Comparison of ENCODE assay signal across 29 cellular contexts in genomic region chr15:58235961-58236360, GRCh38.
"Had no signal": no experiment of that assay in that cellular context is flagged by ENCODE, and none has a peak within 500 bp of the region (broad histone marks: within the 10 kb centered on the region; RNA-seq: fewer than 3 reads in every experiment).

No MANE protein-coding gene starts in this region.

- H3K4me3 Mint-ChIP-seq: activated CD4-positive, alpha-beta T cell treated with anti-CD3 and anti-CD28 coated beads, Interleukin-2, amount 10 ng/mL, durations not matched to agents 24 days and 14 days; activated CD8-positive, alpha-beta T cell treated with anti-CD3 and anti-CD28 coated beads for 36 hours; activated naive CD4-positive, alpha-beta T cell treated with anti-CD3 and anti-CD28 coated beads, Interleukin-2, amount 50 U/mL, for 24 hours; activated naive CD8-positive, alpha-beta T cell treated with anti-CD3 and anti-CD28 coated beads, Interleukin-2, amount 10 ng/mL, durations not matched to agents 7 days and 5 days; T-helper 2 cell treated with Interferon-gamma antibody and Interleukin-4, amounts not matched to agents 5 μg/mL and 100 μg/mL, for 36 hours had no signal

- H3K4me1 ChIP-seq: adrenal gland, body of pancreas, Peyer's patch, SJCRH30 had no signal

- FAIRE-seq: astrocyte, TTC549 had no signal

- H3K9me3 ChIP-seq: adrenal gland, body of pancreas, Peyer's patch, SJCRH30 had no signal

- H3K27me3 Mint-ChIP-seq: activated CD8-positive, alpha-beta T cell treated with anti-CD3 and anti-CD28 coated beads for 36 hours; activated naive CD8-positive, alpha-beta T cell treated with anti-CD3 and anti-CD28 coated beads, Interleukin-2, amount 10 ng/mL, durations not matched to agents 7 days and 5 days had no signal

- H3K27ac Mint-ChIP-seq: activated CD4-positive, alpha-beta T cell treated with anti-CD3 and anti-CD28 coated beads, Interleukin-2, amount 10 ng/mL, durations not matched to agents 24 days and 14 days; activated CD8-positive, alpha-beta T cell treated with anti-CD3 and anti-CD28 coated beads for 36 hours; activated naive CD4-positive, alpha-beta T cell treated with anti-CD3 and anti-CD28 coated beads, Interleukin-2, amount 50 U/mL, for 24 hours; activated naive CD8-positive, alpha-beta T cell treated with anti-CD3 and anti-CD28 coated beads, Interleukin-2, amount 10 ng/mL, durations not matched to agents 7 days and 5 days; activated T-helper 2 cell treated with anti-CD3 and anti-CD28 coated beads, Interferon-gamma antibody, Interleukin-2, Interleukin-4, amounts not matched to agents 10 μg/mL and 5 μg/mL and 100 μg/mL, durations not matched to agents 14 hours and 24 hours and 36 hours; T-helper 2 cell treated with Interferon-gamma antibody and Interleukin-4, amounts not matched to agents 5 μg/mL and 100 μg/mL, for 36 hours had no signal

- H3K4me3 ChIP-seq: adrenal gland, body of pancreas, Peyer's patch, SJCRH30, SK-N-MC had no signal

- ATAC-seq: activated CD8-positive, alpha-beta T cell treated with anti-CD3 and anti-CD28 coated beads for 36 hours; body of pancreas had no signal

- H3K27ac ChIP-seq: adrenal gland, body of pancreas, Peyer's patch, SJCRH30, SK-N-MC had no signal

- H3K4me1 Mint-ChIP-seq: activated CD4-positive, alpha-beta T cell treated with anti-CD3 and anti-CD28 coated beads, Interleukin-2, amount 10 ng/mL, durations not matched to agents 24 days and 14 days; activated naive CD4-positive, alpha-beta T cell treated with anti-CD3 and anti-CD28 coated beads, Interleukin-2, amount 50 U/mL, for 24 hours; activated naive CD8-positive, alpha-beta T cell treated with anti-CD3 and anti-CD28 coated beads, Interleukin-2, amount 10 ng/mL, durations not matched to agents 7 days and 5 days had no signal

- DNase-seq: activated CD4-positive, alpha-beta T cell treated with anti-CD3 and anti-CD28 coated beads, Interleukin-2, amount 10 ng/mL, durations not matched to agents 24 days and 14 days; activated CD4-positive, alpha-beta T cell treated with anti-CD3 and anti-CD28 coated beads, Interleukin-2, amount 50 U/mL, for 4 hours; activated CD8-positive, alpha-beta T cell treated with anti-CD3 and anti-CD28 coated beads for 36 hours; activated gamma-delta T cell; activated naive CD4-positive, alpha-beta T cell treated with Interleukin-2 at 50 U/mL for 16 hours; activated naive CD8-positive, alpha-beta T cell treated with anti-CD3 and anti-CD28 coated beads, Interleukin-2, amount 10 ng/mL, durations not matched to agents 7 days and 5 days; activated T-cell treated with anti-CD3 and anti-CD28 coated beads, Interleukin-2, amount 50 U/mL, for 1 hour; adrenal gland; body of pancreas; central memory CD4-positive, alpha-beta T cell; Kasumi-1; KG1; MM.1S; MV-4-11; NCI-H1092; NCI-H1436 treated with DMSO at 0.1 percent for 48 hours; NCI-H1694 treated with DMSO at 0.1 percent for 48 hours; NCI-H2029; NCI-H345; NCI-H524 treated with DMSO at 0.1 percent for 48 hours; Peyer's patch; SHP77; SJCRH30 had no signal

- H3K36me3 Mint-ChIP-seq: activated naive CD4-positive, alpha-beta T cell treated with anti-CD3 and anti-CD28 coated beads, Interleukin-2, amount 50 U/mL, for 24 hours; activated naive CD8-positive, alpha-beta T cell treated with anti-CD3 and anti-CD28 coated beads, Interleukin-2, amount 10 ng/mL, durations not matched to agents 7 days and 5 days had no signal

- H3K36me3 ChIP-seq: adrenal gland, Peyer's patch, SJCRH30 had no signal

- H3K9me3 Mint-ChIP-seq: activated CD4-positive, alpha-beta T cell treated with anti-CD3 and anti-CD28 coated beads, Interleukin-2, amount 10 ng/mL, durations not matched to agents 24 days and 14 days; activated CD8-positive, alpha-beta T cell treated with anti-CD3 and anti-CD28 coated beads for 36 hours; activated naive CD4-positive, alpha-beta T cell treated with anti-CD3 and anti-CD28 coated beads, Interleukin-2, amount 50 U/mL, for 24 hours; activated naive CD8-positive, alpha-beta T cell treated with anti-CD3 and anti-CD28 coated beads, Interleukin-2, amount 10 ng/mL, durations not matched to agents 7 days and 5 days; activated T-helper 2 cell treated with anti-CD3 and anti-CD28 coated beads, Interferon-gamma antibody, Interleukin-2, Interleukin-4, amounts not matched to agents 10 μg/mL and 5 μg/mL and 100 μg/mL, durations not matched to agents 14 hours and 24 hours and 36 hours; T-helper 2 cell treated with Interferon-gamma antibody and Interleukin-4, amounts not matched to agents 5 μg/mL and 100 μg/mL, for 36 hours had no signal

- H3K27me3 ChIP-seq: adrenal gland, body of pancreas, Peyer's patch, SJCRH30 had no signal
